Comparison of ENCODE assay signal across 8 cellular contexts in the genomic region with DNA sequence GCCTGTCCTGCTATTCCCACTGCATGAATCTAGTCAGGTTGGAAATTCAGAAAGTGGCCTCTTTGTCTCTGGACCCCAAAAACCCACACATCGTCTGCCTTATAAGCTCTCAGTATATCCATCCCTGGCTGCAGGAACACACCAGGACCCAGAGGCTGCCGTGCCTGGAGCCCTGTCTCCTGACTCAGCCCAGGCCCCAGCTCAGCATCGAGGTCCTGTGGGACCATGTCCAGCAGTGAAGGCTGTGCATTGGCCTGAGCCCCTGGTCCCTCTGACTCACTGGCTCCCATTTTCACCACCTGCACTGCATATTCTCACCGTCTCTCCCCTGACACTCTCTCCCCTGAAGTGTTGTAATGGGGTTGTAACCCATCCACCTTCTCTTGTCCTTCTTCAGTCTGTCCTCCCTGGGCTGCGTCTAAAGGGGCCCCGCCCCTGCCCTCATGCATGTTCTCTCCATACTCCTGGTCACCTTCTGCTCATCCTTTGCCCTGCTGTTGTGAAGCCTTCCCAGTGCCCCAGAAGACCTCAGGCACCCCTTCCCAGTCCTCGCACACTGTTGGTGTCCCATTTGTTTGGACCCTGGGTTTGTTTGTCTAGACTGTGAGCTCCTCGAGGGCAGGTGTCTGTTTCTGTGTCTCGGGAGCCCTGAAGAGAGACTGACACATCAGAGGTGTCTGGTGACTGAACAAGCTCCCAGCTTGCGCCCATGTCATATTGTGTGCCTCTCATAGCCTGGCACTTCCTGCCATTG. TPM values are rescaled to one million over a fixed set of nuclear protein-coding genes. Genes with fewer than 3 reads are reported as not detected.
DNase-seq lines count a peak whose midpoint lies in the region; ATAC-seq lines count a peak whose summit lies in the region.

No MANE protein-coding gene starts in this region.

- CTCF ChIA-PET in activated naive CD4-positive, alpha-beta T cell treated with anti-CD3 and anti-CD28 coated beads for 36 hours (lab: Charles Lee): interaction anchor here (0.6 to 25.5 kb wide), 14 partner anchors 9 to 162 kb away, joined by 3 to 932 read pairs (median 10); a partner anchor contains a TSS

- H3K36me3 Mint-ChIP-seq in activated naive CD4-positive, alpha-beta T cell treated with anti-CD3 and anti-CD28 coated beads for 36 hours (ENCODE audit: low read depth): peaks cover 10% of the 10 kb centered on the region

- peak overlapping the region; percentile 94 for H3K27ac Mint-ChIP-seq in activated naive CD4-positive, alpha-beta T cell treated with anti-CD3 and anti-CD28 coated beads for 36 hours

- H3K27ac ChIP-seq in angular gyrus (ENCODE audit: low read depth, low read length) (peak overlapping the region; percentile 80), temporal lobe (ENCODE audit: low read depth, low read length) (peak overlapping the region; percentile 60)

- H3K4me3 Mint-ChIP-seq in activated naive CD4-positive, alpha-beta T cell treated with anti-CD3 and anti-CD28 coated beads for 36 hours: no peak overlapping the region

- H3K27me3 Mint-ChIP-seq in activated naive CD4-positive, alpha-beta T cell treated with anti-CD3 and anti-CD28 coated beads for 36 hours (ENCODE audit: low read depth): no peaks in the 10 kb centered on the region

- no peak for DNase-seq in activated naive CD4-positive, alpha-beta T cell treated with anti-CD3 and anti-CD28 coated beads for 36 hours
- no peak for DNase-seq in activated naive CD4-positive, alpha-beta T cell (lab: John Stamatoyannopoulos, UW)
- peak; percentile 21 for DNase-seq in iris pigment epithelial cell (ENCODE audit: low read depth)

- ATAC-seq in GM18909 (IDR thresholded peaks at IDR 0.05; ENCODE audit: poor library complexity, unreplicated experiment) (no peak), HG03039 (IDR thresholded peaks at IDR 0.05; ENCODE audit: unreplicated experiment) (no peak), GM21717 (IDR thresholded peaks at IDR 0.05; ENCODE audit: unreplicated experiment) (no peak)

- peaks cover 72% of the 10 kb centered on the region for H3K4me1 Mint-ChIP-seq in activated naive CD4-positive, alpha-beta T cell treated with anti-CD3 and anti-CD28 coated beads for 36 hours (ENCODE audit: low read depth)

- H3K9me3 Mint-ChIP-seq in activated naive CD4-positive, alpha-beta T cell treated with anti-CD3 and anti-CD28 coated beads for 36 hours: no peaks in the 10 kb centered on the region

- intact Hi-C loops in activated naive CD4-positive, alpha-beta T cell treated with anti-CD3 and anti-CD28 coated beads for 36 hours (cut with micrococcal nuclease): loop anchor here (1.0 to 5.0 kb wide), 4 partner anchors 37 to 268 kb away; a partner anchor contains a TSS

RNA-seq across cellular contexts. Expression of a gene that starts 43.8 kb away (rescaled TPM):
- total RNA-seq in activated naive CD4-positive, alpha-beta T cell treated with anti-CD3 and anti-CD28 coated beads for 36 hours: 100 to 1,000 TPM; 173 to 175 TPM
- total RNA-seq in temporal lobe: 89.5 TPM

RNA-seq across cellular contexts. Expression of a gene that starts 50.4 kb away (rescaled TPM):
- under 1 TPM; 0.52 to 0.99 TPM for total RNA-seq in activated naive CD4-positive, alpha-beta T cell treated with anti-CD3 and anti-CD28 coated beads for 36 hours
- 2.2 TPM for total RNA-seq in temporal lobe
